10 cellular contexts compared by ENCODE assay signal in genomic region chr13:109121826-109122225, GRCh38.
"Had no signal": no experiment of that assay in that cellular context is flagged by ENCODE, and none has a peak within 500 bp of the region (broad histone marks: within the 10 kb centered on the region; RNA-seq: fewer than 3 reads in every experiment).

No MANE protein-coding gene starts in this region.

- H3K9ac ChIP-seq: GM23248 had no signal

- DNase-seq: GM23248, GOT3, H7, HFFc6, KBM-7 had no signal

- ATAC-seq: HCT116, HepG2 had no signal

- H3K27ac ChIP-seq: GM23248, HL-60 had no signal

- H3K4me1 ChIP-seq: HAP-1 had no signal

- H3K4me3 Mint-ChIP-seq: HFFc6, IgD-negative memory B cell had no signal

- H3K27ac Mint-ChIP-seq: HFFc6, IgD-negative memory B cell had no signal

- H3K36me3 ChIP-seq: HAP-1 had no signal

- H3K4me1 Mint-ChIP-seq: IgD-negative memory B cell had no signal

- H3K4me3 ChIP-seq: GM23248, HAP-1 had no signal

- H3K9me3 Mint-ChIP-seq: HFFc6 had no signal

- H3K9me3 ChIP-seq: HAP-1 had no signal
